In genomic region chr15:40454904-40455391, GRCh38 we compare ENCODE assay signal across 1 cellular context.
TF ChIP-seq lines count a peak whose summit lies in the region.

No MANE protein-coding gene starts in this region.

TF ChIP-seq in SK-N-SH, 30 proteins besides CTCF, POLR2A, EP300 and RAD21 (continued from another document):
- TF ChIP-seq, protein P1, sequence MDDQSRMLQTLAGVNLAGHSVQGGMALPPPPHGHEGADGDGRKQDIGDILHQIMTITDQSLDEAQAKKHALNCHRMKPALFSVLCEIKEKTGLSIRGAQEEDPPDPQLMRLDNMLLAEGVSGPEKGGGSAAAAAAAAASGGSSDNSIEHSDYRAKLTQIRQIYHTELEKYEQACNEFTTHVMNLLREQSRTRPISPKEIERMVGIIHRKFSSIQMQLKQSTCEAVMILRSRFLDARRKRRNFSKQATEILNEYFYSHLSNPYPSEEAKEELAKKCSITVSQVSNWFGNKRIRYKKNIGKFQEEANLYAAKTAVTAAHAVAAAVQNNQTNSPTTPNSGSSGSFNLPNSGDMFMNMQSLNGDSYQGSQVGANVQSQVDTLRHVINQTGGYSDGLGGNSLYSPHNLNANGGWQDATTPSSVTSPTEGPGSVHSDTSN (IDR thresholded peaks at IDR 0.05), result no peak
- TF ChIP-seq ELF1 (IDR thresholded peaks at IDR 0.05), result no peak
- TF ChIP-seq TAF1 (IDR thresholded peaks at IDR 0.05; ENCODE audit: borderline replicate concordance, low read depth, low read length), result no peak
